In the genomic region with DNA sequence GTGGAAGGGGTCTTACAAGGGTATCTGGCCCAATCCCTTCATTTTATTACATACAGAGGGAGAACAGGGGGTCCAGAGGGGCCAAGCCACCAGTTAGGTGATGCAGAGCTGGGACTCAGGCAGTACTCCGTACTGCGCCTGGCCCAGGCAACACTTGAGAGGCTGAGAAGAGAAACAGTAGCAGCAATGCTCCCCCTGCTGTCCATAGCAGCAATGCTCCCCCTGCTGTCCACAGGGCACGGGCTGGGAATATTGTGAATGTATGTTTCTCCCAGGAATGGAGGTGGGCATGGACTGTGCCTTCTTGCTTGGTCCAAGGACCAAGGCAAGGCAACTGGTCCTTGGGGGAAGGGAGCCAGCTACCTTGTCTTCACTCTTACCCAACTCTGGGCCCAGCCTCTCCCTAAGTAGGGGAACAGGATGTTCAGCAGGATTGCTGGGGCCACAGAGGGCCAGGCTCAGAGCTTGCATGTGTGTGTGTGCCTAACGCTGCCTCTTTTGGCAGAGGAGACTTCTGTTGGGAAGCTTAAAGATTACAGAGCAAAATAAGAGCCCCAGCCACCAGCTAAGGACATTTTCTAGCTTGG, we compare ENCODE assay signal across 1 cellular context.
TF ChIP-seq lines count a peak whose summit lies in the region.

No MANE protein-coding gene starts in this region.

TF ChIP-seq in HepG2, 621 proteins besides CTCF, POLR2A, EP300 and RAD21 (continued from another document and continues in another):
- TF ChIP-seq, protein P1, sequence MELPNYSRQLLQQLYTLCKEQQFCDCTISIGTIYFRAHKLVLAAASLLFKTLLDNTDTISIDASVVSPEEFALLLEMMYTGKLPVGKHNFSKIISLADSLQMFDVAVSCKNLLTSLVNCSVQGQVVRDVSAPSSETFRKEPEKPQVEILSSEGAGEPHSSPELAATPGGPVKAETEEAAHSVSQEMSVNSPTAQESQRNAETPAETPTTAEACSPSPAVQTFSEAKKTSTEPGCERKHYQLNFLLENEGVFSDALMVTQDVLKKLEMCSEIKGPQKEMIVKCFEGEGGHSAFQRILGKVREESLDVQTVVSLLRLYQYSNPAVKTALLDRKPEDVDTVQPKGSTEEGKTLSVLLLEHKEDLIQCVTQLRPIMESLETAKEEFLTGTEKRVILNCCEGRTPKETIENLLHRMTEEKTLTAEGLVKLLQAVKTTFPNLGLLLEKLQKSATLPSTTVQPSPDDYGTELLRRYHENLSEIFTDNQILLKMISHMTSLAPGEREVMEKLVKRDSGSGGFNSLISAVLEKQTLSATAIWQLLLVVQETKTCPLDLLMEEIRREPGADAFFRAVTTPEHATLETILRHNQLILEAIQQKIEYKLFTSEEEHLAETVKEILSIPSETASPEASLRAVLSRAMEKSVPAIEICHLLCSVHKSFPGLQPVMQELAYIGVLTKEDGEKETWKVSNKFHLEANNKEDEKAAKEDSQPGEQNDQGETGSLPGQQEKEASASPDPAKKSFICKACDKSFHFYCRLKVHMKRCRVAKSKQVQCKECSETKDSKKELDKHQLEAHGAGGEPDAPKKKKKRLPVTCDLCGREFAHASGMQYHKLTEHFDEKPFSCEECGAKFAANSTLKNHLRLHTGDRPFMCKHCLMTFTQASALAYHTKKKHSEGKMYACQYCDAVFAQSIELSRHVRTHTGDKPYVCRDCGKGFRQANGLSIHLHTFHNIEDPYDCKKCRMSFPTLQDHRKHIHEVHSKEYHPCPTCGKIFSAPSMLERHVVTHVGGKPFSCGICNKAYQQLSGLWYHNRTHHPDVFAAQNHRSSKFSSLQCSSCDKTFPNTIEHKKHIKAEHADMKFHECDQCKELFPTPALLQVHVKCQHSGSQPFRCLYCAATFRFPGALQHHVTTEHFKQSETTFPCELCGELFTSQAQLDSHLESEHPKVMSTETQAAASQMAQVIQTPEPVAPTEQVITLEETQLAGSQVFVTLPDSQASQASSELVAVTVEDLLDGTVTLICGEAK (IDR thresholded peaks at IDR 0.05), result no peak
- TF ChIP-seq, protein P1 (CRISPR knock-in tag; IDR thresholded peaks at IDR 0.05), result no peak
- TF ChIP-seq CHCHD3 (CRISPR knock-in tag; IDR thresholded peaks at IDR 0.05) (no peak), ZNF709 (CRISPR knock-in tag; IDR thresholded peaks at IDR 0.05) (no peak), SRF (IDR thresholded peaks at IDR 0.05; ENCODE audit: low read depth, low read length) (no peak; the same call in 1 of the 2 replicates), TOPORS (CRISPR knock-in tag; IDR thresholded peaks at IDR 0.05) (no peak), NR2F2 (IDR thresholded peaks at IDR 0.05; ENCODE audit: borderline replicate concordance, low read depth) (no peak), KLF16 (CRISPR knock-in tag; IDR thresholded peaks at IDR 0.05) (peak in 1 of 2 experiments; percentile 60; a peak in 1 of 4 replicates), ZNF691 (CRISPR knock-in tag; IDR thresholded peaks at IDR 0.05; ENCODE audit: borderline replicate concordance, low read depth) (no peak), SP5 (CRISPR knock-in tag; IDR thresholded peaks at IDR 0.05; ENCODE audit: borderline replicate concordance, low read depth) (peak; percentile 8; the same call in 1 of the 2 replicates), ONECUT2 (CRISPR knock-in tag; IDR thresholded peaks at IDR 0.05) (no peak), SRY (CRISPR knock-in tag; IDR thresholded peaks at IDR 0.05) (no peak), GLMP (CRISPR knock-in tag; IDR thresholded peaks at IDR 0.05; ENCODE audit: borderline replicate concordance) (no peak)
- TF ChIP-seq, protein P2, sequence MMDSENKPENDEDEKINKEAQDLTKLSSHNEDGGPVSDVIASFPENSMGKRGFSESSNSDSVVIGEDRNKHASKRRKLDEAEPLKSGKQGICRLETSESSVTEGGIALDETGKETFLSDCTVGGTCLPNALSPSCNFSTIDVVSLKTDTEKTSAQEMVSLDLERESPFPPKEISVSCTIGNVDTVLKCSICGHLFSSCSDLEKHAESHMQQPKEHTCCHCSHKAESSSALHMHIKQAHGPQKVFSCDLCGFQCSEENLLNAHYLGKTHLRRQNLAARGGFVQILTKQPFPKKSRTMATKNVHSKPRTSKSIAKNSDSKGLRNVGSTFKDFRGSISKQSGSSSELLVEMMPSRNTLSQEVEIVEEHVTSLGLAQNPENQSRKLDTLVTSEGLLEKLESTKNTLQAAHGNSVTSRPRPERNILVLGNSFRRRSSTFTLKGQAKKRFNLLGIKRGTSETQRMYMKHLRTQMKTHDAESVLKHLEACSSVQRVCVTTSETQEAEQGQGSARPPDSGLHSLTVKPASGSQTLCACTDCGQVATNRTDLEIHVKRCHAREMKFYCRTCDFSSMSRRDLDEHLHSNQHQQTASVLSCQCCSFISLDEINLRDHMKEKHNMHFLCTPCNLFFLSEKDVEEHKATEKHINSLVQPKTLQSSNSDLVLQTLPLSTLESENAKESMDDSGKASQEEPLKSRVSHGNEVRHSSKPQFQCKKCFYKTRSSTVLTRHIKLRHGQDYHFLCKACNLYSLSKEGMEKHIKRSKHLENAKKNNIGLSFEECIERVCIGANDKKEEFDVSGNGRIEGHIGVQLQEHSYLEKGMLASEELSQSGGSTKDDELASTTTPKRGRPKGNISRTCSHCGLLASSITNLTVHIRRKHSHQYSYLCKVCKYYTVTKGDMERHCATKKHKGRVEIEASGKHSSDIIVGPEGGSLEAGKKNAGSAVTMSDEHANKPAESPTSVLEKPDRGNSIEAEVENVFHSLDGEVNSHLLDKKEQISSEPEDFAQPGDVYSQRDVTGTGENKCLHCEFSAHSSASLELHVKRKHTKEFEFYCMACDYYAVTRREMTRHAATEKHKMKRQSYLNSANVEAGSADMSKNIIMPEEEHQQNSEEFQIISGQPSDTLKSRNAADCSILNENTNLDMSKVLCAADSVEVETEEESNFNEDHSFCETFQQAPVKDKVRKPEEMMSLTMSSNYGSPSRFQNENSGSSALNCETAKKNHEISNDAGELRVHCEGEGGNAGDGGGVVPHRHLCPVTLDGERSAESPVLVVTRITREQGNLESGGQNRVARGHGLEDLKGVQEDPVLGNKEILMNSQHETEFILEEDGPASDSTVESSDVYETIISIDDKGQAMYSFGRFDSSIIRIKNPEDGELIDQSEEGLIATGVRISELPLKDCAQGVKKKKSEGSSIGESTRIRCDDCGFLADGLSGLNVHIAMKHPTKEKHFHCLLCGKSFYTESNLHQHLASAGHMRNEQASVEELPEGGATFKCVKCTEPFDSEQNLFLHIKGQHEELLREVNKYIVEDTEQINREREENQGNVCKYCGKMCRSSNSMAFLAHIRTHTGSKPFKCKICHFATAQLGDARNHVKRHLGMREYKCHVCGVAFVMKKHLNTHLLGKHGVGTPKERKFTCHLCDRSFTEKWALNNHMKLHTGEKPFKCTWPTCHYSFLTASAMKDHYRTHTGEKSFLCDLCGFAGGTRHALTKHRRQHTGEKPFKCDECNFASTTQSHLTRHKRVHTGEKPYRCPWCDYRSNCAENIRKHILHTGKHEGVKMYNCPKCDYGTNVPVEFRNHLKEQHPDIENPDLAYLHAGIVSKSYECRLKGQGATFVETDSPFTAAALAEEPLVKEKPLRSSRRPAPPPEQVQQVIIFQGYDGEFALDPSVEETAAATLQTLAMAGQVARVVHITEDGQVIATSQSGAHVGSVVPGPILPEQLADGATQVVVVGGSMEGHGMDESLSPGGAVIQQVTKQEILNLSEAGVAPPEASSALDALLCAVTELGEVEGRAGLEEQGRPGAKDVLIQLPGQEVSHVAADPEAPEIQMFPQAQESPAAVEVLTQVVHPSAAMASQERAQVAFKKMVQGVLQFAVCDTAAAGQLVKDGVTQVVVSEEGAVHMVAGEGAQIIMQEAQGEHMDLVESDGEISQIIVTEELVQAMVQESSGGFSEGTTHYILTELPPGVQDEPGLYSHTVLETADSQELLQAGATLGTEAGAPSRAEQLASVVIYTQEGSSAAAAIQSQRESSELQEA (CRISPR knock-in tag; IDR thresholded peaks at IDR 0.05; ENCODE audit: not compliant biosample characterization), result peak; percentile 52
- TF ChIP-seq, protein P3, sequence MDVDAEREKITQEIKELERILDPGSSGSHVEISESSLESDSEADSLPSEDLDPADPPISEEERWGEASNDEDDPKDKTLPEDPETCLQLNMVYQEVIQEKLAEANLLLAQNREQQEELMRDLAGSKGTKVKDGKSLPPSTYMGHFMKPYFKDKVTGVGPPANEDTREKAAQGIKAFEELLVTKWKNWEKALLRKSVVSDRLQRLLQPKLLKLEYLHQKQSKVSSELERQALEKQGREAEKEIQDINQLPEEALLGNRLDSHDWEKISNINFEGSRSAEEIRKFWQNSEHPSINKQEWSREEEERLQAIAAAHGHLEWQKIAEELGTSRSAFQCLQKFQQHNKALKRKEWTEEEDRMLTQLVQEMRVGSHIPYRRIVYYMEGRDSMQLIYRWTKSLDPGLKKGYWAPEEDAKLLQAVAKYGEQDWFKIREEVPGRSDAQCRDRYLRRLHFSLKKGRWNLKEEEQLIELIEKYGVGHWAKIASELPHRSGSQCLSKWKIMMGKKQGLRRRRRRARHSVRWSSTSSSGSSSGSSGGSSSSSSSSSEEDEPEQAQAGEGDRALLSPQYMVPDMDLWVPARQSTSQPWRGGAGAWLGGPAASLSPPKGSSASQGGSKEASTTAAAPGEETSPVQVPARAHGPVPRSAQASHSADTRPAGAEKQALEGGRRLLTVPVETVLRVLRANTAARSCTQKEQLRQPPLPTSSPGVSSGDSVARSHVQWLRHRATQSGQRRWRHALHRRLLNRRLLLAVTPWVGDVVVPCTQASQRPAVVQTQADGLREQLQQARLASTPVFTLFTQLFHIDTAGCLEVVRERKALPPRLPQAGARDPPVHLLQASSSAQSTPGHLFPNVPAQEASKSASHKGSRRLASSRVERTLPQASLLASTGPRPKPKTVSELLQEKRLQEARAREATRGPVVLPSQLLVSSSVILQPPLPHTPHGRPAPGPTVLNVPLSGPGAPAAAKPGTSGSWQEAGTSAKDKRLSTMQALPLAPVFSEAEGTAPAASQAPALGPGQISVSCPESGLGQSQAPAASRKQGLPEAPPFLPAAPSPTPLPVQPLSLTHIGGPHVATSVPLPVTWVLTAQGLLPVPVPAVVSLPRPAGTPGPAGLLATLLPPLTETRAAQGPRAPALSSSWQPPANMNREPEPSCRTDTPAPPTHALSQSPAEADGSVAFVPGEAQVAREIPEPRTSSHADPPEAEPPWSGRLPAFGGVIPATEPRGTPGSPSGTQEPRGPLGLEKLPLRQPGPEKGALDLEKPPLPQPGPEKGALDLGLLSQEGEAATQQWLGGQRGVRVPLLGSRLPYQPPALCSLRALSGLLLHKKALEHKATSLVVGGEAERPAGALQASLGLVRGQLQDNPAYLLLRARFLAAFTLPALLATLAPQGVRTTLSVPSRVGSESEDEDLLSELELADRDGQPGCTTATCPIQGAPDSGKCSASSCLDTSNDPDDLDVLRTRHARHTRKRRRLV (CRISPR knock-in tag; IDR thresholded peaks at IDR 0.05), result no peak
- TF ChIP-seq, protein P4, sequence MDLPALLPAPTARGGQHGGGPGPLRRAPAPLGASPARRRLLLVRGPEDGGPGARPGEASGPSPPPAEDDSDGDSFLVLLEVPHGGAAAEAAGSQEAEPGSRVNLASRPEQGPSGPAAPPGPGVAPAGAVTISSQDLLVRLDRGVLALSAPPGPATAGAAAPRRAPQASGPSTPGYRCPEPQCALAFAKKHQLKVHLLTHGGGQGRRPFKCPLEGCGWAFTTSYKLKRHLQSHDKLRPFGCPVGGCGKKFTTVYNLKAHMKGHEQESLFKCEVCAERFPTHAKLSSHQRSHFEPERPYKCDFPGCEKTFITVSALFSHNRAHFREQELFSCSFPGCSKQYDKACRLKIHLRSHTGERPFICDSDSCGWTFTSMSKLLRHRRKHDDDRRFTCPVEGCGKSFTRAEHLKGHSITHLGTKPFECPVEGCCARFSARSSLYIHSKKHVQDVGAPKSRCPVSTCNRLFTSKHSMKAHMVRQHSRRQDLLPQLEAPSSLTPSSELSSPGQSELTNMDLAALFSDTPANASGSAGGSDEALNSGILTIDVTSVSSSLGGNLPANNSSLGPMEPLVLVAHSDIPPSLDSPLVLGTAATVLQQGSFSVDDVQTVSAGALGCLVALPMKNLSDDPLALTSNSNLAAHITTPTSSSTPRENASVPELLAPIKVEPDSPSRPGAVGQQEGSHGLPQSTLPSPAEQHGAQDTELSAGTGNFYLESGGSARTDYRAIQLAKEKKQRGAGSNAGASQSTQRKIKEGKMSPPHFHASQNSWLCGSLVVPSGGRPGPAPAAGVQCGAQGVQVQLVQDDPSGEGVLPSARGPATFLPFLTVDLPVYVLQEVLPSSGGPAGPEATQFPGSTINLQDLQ (CRISPR knock-in tag; IDR thresholded peaks at IDR 0.05), result no peak
- TF ChIP-seq, protein P5, sequence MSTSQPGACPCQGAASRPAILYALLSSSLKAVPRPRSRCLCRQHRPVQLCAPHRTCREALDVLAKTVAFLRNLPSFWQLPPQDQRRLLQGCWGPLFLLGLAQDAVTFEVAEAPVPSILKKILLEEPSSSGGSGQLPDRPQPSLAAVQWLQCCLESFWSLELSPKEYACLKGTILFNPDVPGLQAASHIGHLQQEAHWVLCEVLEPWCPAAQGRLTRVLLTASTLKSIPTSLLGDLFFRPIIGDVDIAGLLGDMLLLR (CRISPR knock-in tag; IDR thresholded peaks at IDR 0.05), result no peak
